ENCODE assay signal across 7 cellular contexts in genomic region chr1:42251042-42251441, GRCh38.
"Had no signal": no experiment of that assay in that cellular context is flagged by ENCODE, and none has a peak within 500 bp of the region (broad histone marks: within the 10 kb centered on the region; RNA-seq: fewer than 3 reads in every experiment).

No MANE protein-coding gene starts in this region.

- H3K4me3 ChIP-seq: GM23248, HAP-1 had no signal

- FAIRE-seq: HTR-8/SVneo had no signal

- H3K9ac ChIP-seq: GM23248 had no signal

- H2AFZ ChIP-seq: GM23248 had no signal

- ATAC-seq: HCT116 had no signal

- DNase-seq: GM23248, GOT3, H7, KG1 had no signal

- H3K27ac ChIP-seq: GM23248 had no signal
